ENCODE assay signal across 1 cellular context in the genomic region with DNA sequence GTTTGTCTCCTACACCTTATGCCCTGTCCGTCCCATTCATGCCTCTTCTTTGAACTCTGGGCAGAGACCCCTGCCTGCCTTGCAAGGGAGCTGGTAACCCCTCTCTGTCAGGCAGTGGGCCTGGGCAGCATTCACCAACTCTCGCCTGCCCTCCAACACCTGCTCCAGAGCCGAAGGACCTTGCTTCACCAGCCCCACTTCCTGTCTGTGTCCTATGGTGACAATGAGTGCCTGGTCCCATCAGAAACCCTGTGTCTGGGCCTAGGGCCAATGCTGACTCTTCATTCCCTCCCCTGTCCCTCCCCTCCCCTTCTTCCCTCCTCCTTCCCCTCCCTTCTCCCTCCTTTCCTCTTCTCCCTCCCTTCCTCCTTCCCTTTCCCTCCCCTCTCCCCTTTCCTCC.
TF ChIP-seq lines count a peak whose summit lies in the region.

No MANE protein-coding gene starts in this region.

TF ChIP-seq in SK-N-SH treated with all-trans-retinoic acid at 6 μM for 48 hours, 23 proteins besides CTCF, POLR2A, EP300 and RAD21 (continued from another document):
- TF ChIP-seq, protein P1, sequence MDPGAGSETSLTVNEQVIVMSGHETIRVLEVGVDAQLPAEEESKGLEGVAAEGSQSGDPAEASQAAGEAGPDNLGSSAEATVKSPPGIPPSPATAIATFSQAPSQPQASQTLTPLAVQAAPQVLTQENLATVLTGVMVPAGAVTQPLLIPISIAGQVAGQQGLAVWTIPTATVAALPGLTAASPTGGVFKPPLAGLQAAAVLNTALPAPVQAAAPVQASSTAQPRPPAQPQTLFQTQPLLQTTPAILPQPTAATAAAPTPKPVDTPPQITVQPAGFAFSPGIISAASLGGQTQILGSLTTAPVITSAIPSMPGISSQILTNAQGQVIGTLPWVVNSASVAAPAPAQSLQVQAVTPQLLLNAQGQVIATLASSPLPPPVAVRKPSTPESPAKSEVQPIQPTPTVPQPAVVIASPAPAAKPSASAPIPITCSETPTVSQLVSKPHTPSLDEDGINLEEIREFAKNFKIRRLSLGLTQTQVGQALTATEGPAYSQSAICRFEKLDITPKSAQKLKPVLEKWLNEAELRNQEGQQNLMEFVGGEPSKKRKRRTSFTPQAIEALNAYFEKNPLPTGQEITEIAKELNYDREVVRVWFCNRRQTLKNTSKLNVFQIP (CRISPR knock-in tag; IDR thresholded peaks at IDR 0.05; ENCODE audit: borderline replicate concordance, low read depth), result no peak
